In genomic region chr12:125065753-125066570, GRCh38 we compare ENCODE assay signal across 8 cellular contexts. TPM values are rescaled to one million over a fixed set of nuclear protein-coding genes. Genes with fewer than 3 reads are reported as not detected.
DNase-seq lines count a peak whose midpoint lies in the region; ATAC-seq, FAIRE-seq and TF ChIP-seq lines count a peak whose summit lies in the region.

No MANE protein-coding gene starts in this region.

- H3K36me3 Mint-ChIP-seq in astrocyte (ENCODE audit: low read depth, unreplicated experiment): peaks cover 2% of the 10 kb centered on the region

- H3K9me3 ChIP-seq in astrocyte (ENCODE audit: insufficient read depth, low read depth, low read length) (no peaks in the 10 kb centered on the region), upper lobe of right lung (no peaks in the 10 kb centered on the region)

- H3K27me3 Mint-ChIP-seq in astrocyte (ENCODE audit: low read depth, unreplicated experiment): peaks cover 4% of the 10 kb centered on the region

- peak overlapping the region; percentile 7 for H3K27ac ChIP-seq in astrocyte (ENCODE audit: low read depth, low read length)
- H3K27ac ChIP-seq in upper lobe of right lung: peak overlapping the region; percentile 26

- ATAC-seq in HG02938 (IDR thresholded peaks at IDR 0.05; ENCODE audit: unreplicated experiment) (peak; percentile 34), upper lobe of right lung (no peak)

- H3K4me3 ChIP-seq in astrocyte (ENCODE audit: insufficient read depth, low read depth, low read length) (peak overlapping the region; percentile 84), lower leg skin (ENCODE audit: low read depth, poor library complexity, severe bottlenecking) (peak overlapping the region; percentile 84), upper lobe of right lung (peak overlapping the region; percentile 81)

- H3K4me1 ChIP-seq in astrocyte (ENCODE audit: insufficient read depth, low read length) (peaks cover 13% of the 10 kb centered on the region), upper lobe of right lung (peaks cover 11% of the 10 kb centered on the region)

- H3K9me3 Mint-ChIP-seq in astrocyte (ENCODE audit: unreplicated experiment): peaks cover 2% of the 10 kb centered on the region

- peaks cover 5% of the 10 kb centered on the region for H3K4me1 Mint-ChIP-seq in astrocyte (ENCODE audit: low read depth, unreplicated experiment)

- H3K36me3 ChIP-seq in astrocyte (ENCODE audit: insufficient read depth, low read length): no peaks in the 10 kb centered on the region
- no peaks in the 10 kb centered on the region for H3K36me3 ChIP-seq in upper lobe of right lung

- DNase-seq in ELF-1 (ENCODE audit: low read depth, low spot score) (peak; percentile 10), astrocyte (ENCODE audit: low read depth) (no peak), lower leg skin (ENCODE audit: low spot score in 2 of 2) (no peak), upper lobe of right lung (no peak), D341Med (ENCODE audit: low spot score) (no peak), GOT3 (lab: John Stamatoyannopoulos, UW) (no peak), islet precursor cell (no peak)

- TF ChIP-seq CTCF in astrocyte (IDR thresholded peaks at IDR 0.05; ENCODE audit: insufficient read depth, low read depth, low read length) (no peak), lower leg skin (IDR thresholded peaks at IDR 0.05) (no peak), upper lobe of right lung (IDR thresholded peaks at IDR 0.05) (no peak)

- peak overlapping the region; percentile 51 for H2AFZ ChIP-seq in astrocyte (ENCODE audit: low read depth, low read length)

- H3K27ac Mint-ChIP-seq in astrocyte (ENCODE audit: unreplicated experiment): peak overlapping the region; percentile 77

- 31 to 39% methylated on average over 20 to 22 of the region's 23 CpGs for WGBS in lower leg skin, 2 donors

- H3K4me2 ChIP-seq in astrocyte (ENCODE audit: low read length): peak overlapping the region; percentile 98

- no peak for FAIRE-seq in astrocyte (lab: Jason Lieb, UNC)

- H3K4me3 Mint-ChIP-seq in astrocyte (ENCODE audit: unreplicated experiment): peak overlapping the region; percentile 88

- H3K9ac ChIP-seq in astrocyte (ENCODE audit: low read length): peak overlapping the region; percentile 85

- H3K27me3 ChIP-seq in astrocyte (ENCODE audit: insufficient read depth, low read length) (no peaks in the 10 kb centered on the region), upper lobe of right lung (no peaks in the 10 kb centered on the region)

- TF ChIP-seq POLR2A in lower leg skin (IDR thresholded peaks at IDR 0.05): no peak

- peaks cover 25% of the 10 kb centered on the region for H3K79me2 ChIP-seq in astrocyte (ENCODE audit: insufficient read depth, low read length)

- H4K20me1 ChIP-seq in astrocyte (ENCODE audit: insufficient read depth, low read length): peaks cover 52% of the 10 kb centered on the region

- intact Hi-C loops in lower leg skin (cut with DNase I; ENCODE audit: low total_unique reads): no loop called here
- intact Hi-C loops in upper lobe of right lung (cut with DNase I): no loop called here

RNA-seq across cellular contexts. Expression of gene AACS, which starts 0.7 kb away (rescaled TPM):
- total RNA-seq in astrocyte: 22.0 and 22.5 TPM in 2 replicates
- total RNA-seq in lower leg skin: 10 to 100 TPM; 63.5 to 83.8 (median 71.4) TPM
- total RNA-seq in upper lobe of right lung: 31.3 TPM
